ENCODE assay signal across 9 cellular contexts in genomic region chr9:734831-735511, GRCh38.
DNase-seq lines count a peak whose midpoint lies in the region; ATAC-seq, FAIRE-seq and TF ChIP-seq lines count a peak whose summit lies in the region.
"Had no signal": no experiment of that assay in that cellular context is flagged by ENCODE, and none has a peak within 500 bp of the region (broad histone marks: within the 10 kb centered on the region; RNA-seq: fewer than 3 reads in every experiment).

No MANE protein-coding gene starts in this region.

- no peak for TF ChIP-seq POLR2A in upper lobe of left lung (IDR thresholded peaks at IDR 0.05)

- no peak for FAIRE-seq in GM19239 (lab: Jason Lieb, UNC)

- H3K27me3 ChIP-seq in upper lobe of left lung: no peaks in the 10 kb centered on the region

- H3K36me3 ChIP-seq in upper lobe of left lung: peaks cover 0 to 35% (median 9%) of the 10 kb centered on the region in 4 donors

- H3K4me3 ChIP-seq in fibroblast of mammary gland (ENCODE audit: control insufficient read depth, low read depth, low read length) (no peak overlapping the region), upper lobe of left lung (no peak overlapping the region)

- H3K4me1 ChIP-seq in upper lobe of left lung: peaks cover 13 to 38% (median 35%) of the 10 kb centered on the region in 4 donors

- 38 to 47% methylated on average over 9 of the region's 9 CpGs for WGBS in upper lobe of left lung, 2 donors

- ATAC-seq in upper lobe of left lung (ENCODE audit: low FRiP score in 2 of 2): peak; percentile 18 to 74

- CTCF ChIA-PET in RWPE1 (lab: Yijun Ruan, JAX): no interaction called here

- peak in 1 of 4 donors; percentile 9 for TF ChIP-seq EP300 in upper lobe of left lung (IDR thresholded peaks at IDR 0.05)

- no peak for TF ChIP-seq CTCF in RWPE1 (conservative IDR thresholded peaks at IDR 0.05; ENCODE audit: low read depth)
- TF ChIP-seq CTCF in fibroblast of mammary gland (conservative IDR thresholded peaks at IDR 0.05; ENCODE audit: control insufficient read depth, insufficient read depth, low read depth, low read length): no peak
- peak in 1 of 6 experiments; percentile 5 for TF ChIP-seq CTCF in upper lobe of left lung (IDR thresholded peaks at IDR 0.05)

- DNase-seq in RWPE1 (ENCODE audit: low spot score) (no peak), fibroblast of mammary gland (ENCODE audit: low read depth) (peak; percentile 95), mucosa of gallbladder (ENCODE audit: low spot score) (peak; percentile 50), upper lobe of left lung (peak in 1 of 2 donors; percentile 28), SW 1271 (lab: John Stamatoyannopoulos, UW) (no peak), NCI-H1694 treated with DMSO at 0.1 percent for 48 hours (lab: John Stamatoyannopoulos, UW) (no peak), GM19239 (ENCODE audit: insufficient read length, low spot score) (no peak)
- DNase-seq in effector CD8-positive, alpha-beta T cell (lab: John Stamatoyannopoulos, UW): no peak
- DNase-seq: naive B cell had no signal

- H3K27ac ChIP-seq in RWPE1 (peak overlapping the region; percentile 35), upper lobe of left lung (peak overlapping the region; percentile 38 to 67 (median 58))

- H3K9me3 ChIP-seq in upper lobe of left lung: no peaks in the 10 kb centered on the region

- POLR2A ChIA-PET in RWPE1 (lab: Yijun Ruan, JAX; ENCODE audit: low non-redundant PET): no interaction called here

Comparison
In these comparisons a context has a peak if more than half of its experiments do, and no peak if none do; other contexts are left out.
1. DNase-seq: peak in fibroblast of mammary gland (single experiment) and mucosa of gallbladder (single experiment); none in RWPE1 (single experiment), SW 1271 (0 of 2), NCI-H1694 treated with DMSO at 0.1 percent for 48 hours (single experiment), GM19239 (single experiment) and effector CD8-positive, alpha-beta T cell (single experiment).